Comparison of ENCODE assay signal across 14 cellular contexts in genomic region chr6:101614774-101615173, GRCh38.
DNase-seq lines count a peak whose midpoint lies in the region; ATAC-seq and TF ChIP-seq lines count a peak whose summit lies in the region.
"Had no signal": no experiment of that assay in that cellular context is flagged by ENCODE, and none has a peak within 500 bp of the region (broad histone marks: within the 10 kb centered on the region; RNA-seq: fewer than 3 reads in every experiment).

No MANE protein-coding gene starts in this region.

- 12 to 24% methylated on average over 1 of the region's 1 CpG for WGBS in esophagus squamous epithelium, 2 donors

- H3K4me1 ChIP-seq in esophagus squamous epithelium = peaks cover 0 to 9% (median 0%) of the 10 kb centered on the region in 3 donors

- H3K9me3 ChIP-seq in esophagus squamous epithelium = no peaks in the 10 kb centered on the region

- no peak for TF ChIP-seq CTCF in epithelial cell of esophagus (IDR thresholded peaks at IDR 0.05; ENCODE audit: insufficient read depth, low read depth, low read length, missing control alignments)
- no peak for TF ChIP-seq CTCF in esophagus squamous epithelium (IDR thresholded peaks at IDR 0.05)

- no peak overlapping the region for H3K27ac ChIP-seq in esophagus squamous epithelium
- H3K27ac ChIP-seq: 22Rv1 had no signal

- intact Hi-C loops in esophagus squamous epithelium (cut with DNase I) = no loop called here

- peak; percentile 2 for DNase-seq in DMS 273 (lab: John Stamatoyannopoulos, UW; ENCODE audit: unreplicated experiment)
- DNase-seq in DMS 273 treated with DMSO at 0.1 percent for 48 hours (lab: John Stamatoyannopoulos, UW) = no peak
- peak; percentile 84 for DNase-seq in LHCN-M2 (ENCODE audit: low read depth)
- DNase-seq in epithelial cell of esophagus (ENCODE audit: low read depth) = peak; percentile 91
- peak; percentile 99 for DNase-seq in renal cortical epithelial cell (ENCODE audit: low read depth)
- no peak for DNase-seq in esophagus squamous epithelium (lab: John Stamatoyannopoulos, UW)
- DNase-seq in mucosa of gallbladder (ENCODE audit: low spot score) = no peak
- DNase-seq: GF-D8, glutamatergic neuron, KBM-7, NCI-H510A treated with DMSO at 0.1 percent for 48 hours, T-cell had no signal

- H3K4me3 ChIP-seq in epithelial cell of esophagus (ENCODE audit: low read length) (no peak overlapping the region), esophagus squamous epithelium (no peak overlapping the region)

- ATAC-seq in HG02763 (IDR thresholded peaks at IDR 0.05; ENCODE audit: unreplicated experiment) = no peak
- ATAC-seq: T-cell had no signal

- no peaks in the 10 kb centered on the region for H3K36me3 ChIP-seq in esophagus squamous epithelium

- TF ChIP-seq POLR2A in esophagus squamous epithelium (IDR thresholded peaks at IDR 0.05) = no peak

- H3K27me3 ChIP-seq in esophagus squamous epithelium = no peaks in the 10 kb centered on the region

Comparison
In these comparisons a context has a peak if more than half of its experiments do, and no peak if none do; other contexts are left out.
1. DNase-seq: peak in DMS 273 (single experiment), LHCN-M2 (single experiment), epithelial cell of esophagus (single experiment) and renal cortical epithelial cell (single experiment); none in DMS 273 treated with DMSO at 0.1 percent for 48 hours (single experiment), esophagus squamous epithelium (single experiment) and mucosa of gallbladder (single experiment).